8 cellular contexts compared by ENCODE assay signal in the genomic region with DNA sequence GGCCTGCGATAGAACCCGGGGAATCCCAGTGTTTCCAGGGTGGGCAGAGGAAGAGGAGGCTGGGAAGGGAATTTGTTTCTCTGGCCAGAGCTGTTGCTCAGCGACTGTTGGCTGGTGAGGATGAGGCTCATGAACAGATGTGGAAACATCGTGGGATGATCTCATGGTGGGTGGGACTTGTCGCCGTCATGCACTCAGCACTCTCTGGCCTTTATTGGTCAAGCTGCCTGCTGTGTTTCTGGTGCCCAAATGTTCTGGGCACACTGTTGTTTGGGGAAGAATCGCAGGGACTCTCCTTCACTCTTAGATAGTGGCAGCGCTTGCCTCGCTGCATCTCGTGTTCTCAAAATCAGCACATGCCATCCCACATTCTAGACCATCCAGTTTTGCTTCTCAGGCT.
A peak's percentile ranks its signal among the peaks of the same experiment; 100 is the strongest.
DNase-seq lines count a peak whose midpoint lies in the region; ATAC-seq and TF ChIP-seq lines count a peak whose summit lies in the region.

No MANE protein-coding gene starts in this region.

- ATAC-seq in GM18861 (IDR thresholded peaks at IDR 0.05; ENCODE audit: unreplicated experiment): no peak
- ATAC-seq in GM21381 (IDR thresholded peaks at IDR 0.05; ENCODE audit: unreplicated experiment): no peak

- H3K9me3 ChIP-seq in AG04450 (ENCODE audit: control insufficient read depth, insufficient read depth, low read length) (no peaks in the 10 kb centered on the region), muscle layer of colon (ENCODE audit: low read length) (no peaks in the 10 kb centered on the region)

- H3K9ac ChIP-seq in muscle layer of colon (ENCODE audit: low read length): peak overlapping the region; percentile 88

- H3K4me3 ChIP-seq in AG04450 (ENCODE audit: low read depth, low read length) (no peak overlapping the region), epithelial cell of proximal tubule (ENCODE audit: low read depth, low read length) (no peak overlapping the region), muscle layer of colon (ENCODE audit: low read depth in 1 of 2, low read length in 2 of 2) (peak overlapping the region in 1 of 2 donors; percentile 28)

- peak; percentile 75 for DNase-seq in AG04450 (ENCODE audit: low read depth, low spot score)
- DNase-seq in NCI-H2196 (lab: John Stamatoyannopoulos, UW; ENCODE audit: unreplicated experiment): peak; percentile 37
- DNase-seq in epithelial cell of proximal tubule (ENCODE audit: low read depth): peak; percentile 19
- no peak for DNase-seq in mesenteric fat pad (ENCODE audit: low spot score)
- DNase-seq in cerebellar nuclear complex (lab: John Stamatoyannopoulos, UW): no peak

- H3K36me3 ChIP-seq in muscle layer of colon (ENCODE audit: insufficient read depth, low read length): no peaks in the 10 kb centered on the region

- H3K27ac ChIP-seq in AG04450 (ENCODE audit: low read depth, low read length) (peak overlapping the region; percentile 77), muscle layer of colon (ENCODE audit: low read depth, low read length) (peak overlapping the region; percentile 84)

- TF ChIP-seq CTCF in AG04450 (IDR thresholded peaks at IDR 0.05; ENCODE audit: low read depth, low read length): 0 out of 2 replicates have a peak, but pooled peaks have one; percentile 0
- TF ChIP-seq CTCF in epithelial cell of proximal tubule (conservative IDR thresholded peaks at IDR 0.05; ENCODE audit: low read depth, low read length): no peak

- H3K4me1 ChIP-seq in muscle layer of colon (ENCODE audit: insufficient read depth, low read length): peaks cover 56% of the 10 kb centered on the region

- no peaks in the 10 kb centered on the region for H3K27me3 ChIP-seq in AG04450 (ENCODE audit: control insufficient read depth, insufficient read depth, low read length)
- H3K27me3 ChIP-seq in muscle layer of colon (ENCODE audit: control insufficient read depth in 1 of 2, insufficient read depth in 2 of 2, low read length in 2 of 2): no peaks in the 10 kb centered on the region

- CTCF ChIA-PET in AG04450 (lab: Charles Lee): interaction anchor here (0.8 to 1.0 kb wide), 2 partner anchors 9 to 107 kb away, joined by 3 to 4 read pairs; no protein-coding TSS in a partner anchor

- POLR2A ChIA-PET in AG04450 (lab: Yijun Ruan, JAX): interaction anchor here (0.5 to 1.1 kb wide), 3 partner anchors 11 to 41 kb away, joined by 3 to 6 read pairs (median 4); no protein-coding TSS in a partner anchor

Comparison
In these comparisons a context has a peak if more than half of its experiments do, and no peak if none do; other contexts are left out.
1. DNase-seq: peak in AG04450 (single experiment), NCI-H2196 (single experiment) and epithelial cell of proximal tubule (single experiment); none in mesenteric fat pad (single experiment) and cerebellar nuclear complex (0 of 2).